In the genomic region with DNA sequence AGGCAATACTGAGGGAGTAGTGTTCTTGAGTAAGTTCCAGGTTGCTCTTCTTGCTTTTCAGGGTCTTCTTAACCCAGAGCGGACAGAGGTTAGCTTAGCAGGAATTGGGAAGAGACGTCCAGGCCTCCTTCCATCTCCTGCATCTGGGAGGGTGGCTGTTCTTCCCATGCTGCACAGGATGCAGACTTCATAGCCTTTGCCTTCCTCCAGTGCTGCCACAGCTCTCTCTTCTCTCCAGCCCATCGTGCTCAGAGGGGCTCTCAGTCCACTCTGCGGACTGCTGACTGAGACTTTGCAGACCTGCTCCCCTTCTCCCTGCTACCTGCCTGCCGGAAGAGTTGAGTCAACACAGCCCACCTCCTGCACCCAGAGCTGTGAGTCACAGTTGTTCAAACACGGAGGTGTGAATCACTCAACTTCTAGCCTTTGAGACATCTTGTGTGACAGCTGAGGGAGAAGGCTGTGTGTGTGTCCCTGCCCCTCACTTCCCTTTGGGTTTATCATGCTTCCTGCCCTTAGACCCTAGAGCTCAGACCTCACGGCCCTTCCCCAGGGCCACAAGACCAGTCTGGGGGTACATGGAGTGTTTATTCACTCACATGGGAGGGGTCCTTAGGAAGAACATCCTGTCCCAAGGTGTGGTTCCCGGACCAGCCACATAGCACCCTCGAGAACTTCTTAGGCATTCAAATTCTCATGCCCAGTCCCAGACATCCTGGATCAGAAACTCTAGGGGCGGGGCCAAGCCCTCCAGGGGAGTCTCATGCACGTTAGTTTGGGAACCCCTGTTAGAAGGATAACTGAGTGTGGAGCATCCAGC, we compare ENCODE assay signal across 11 cellular contexts.
A peak's percentile ranks its signal among the peaks of the same experiment; 100 is the strongest.
DNase-seq lines count a peak whose midpoint lies in the region; ATAC-seq and TF ChIP-seq lines count a peak whose summit lies in the region.
"Had no signal": no experiment of that assay in that cellular context is flagged by ENCODE, and none has a peak within 500 bp of the region (broad histone marks: within the 10 kb centered on the region; RNA-seq: fewer than 3 reads in every experiment).

No MANE protein-coding gene starts in this region.

- H3K27ac Mint-ChIP-seq in activated CD4-positive, alpha-beta T cell treated with anti-CD3 and anti-CD28 coated beads for 36 hours = no peak overlapping the region
- H3K27ac Mint-ChIP-seq in activated CD4-positive, alpha-beta T cell treated with anti-CD3 and anti-CD28 coated beads, Interleukin-2, amount 10 ng/mL, durations not matched to agents 24 days and 14 days = no peak overlapping the region
- no peak overlapping the region for H3K27ac Mint-ChIP-seq in activated T-helper 17 cell treated with anti-CD3 and anti-CD28 coated beads, Interleukin-2, amount 50 U/mL, for 72 hours

- H3K4me3 ChIP-seq in mesendoderm (ENCODE audit: low read length) (no peak overlapping the region), tibial artery (no peak overlapping the region)
- H3K4me3 ChIP-seq: esophagus muscularis mucosa had no signal

- no peak overlapping the region for H2AK5ac ChIP-seq in mesendoderm (ENCODE audit: low read length)

- peak; percentile 80 for DNase-seq in activated CD4-positive, alpha-beta T cell treated with anti-CD3 and anti-CD28 coated beads for 36 hours
- no peak for DNase-seq in activated CD4-positive, alpha-beta T cell treated with anti-CD3 and anti-CD28 coated beads, Interleukin-2, amount 10 ng/mL, durations not matched to agents 24 days and 14 days
- DNase-seq in mesendoderm (peak; percentile 54), tibial artery (no peak), NCI-H187 (lab: John Stamatoyannopoulos, UW) (no peak)
- peak; percentile 64 for DNase-seq in stimulated activated naive CD8-positive, alpha-beta T cell treated with anti-CD3 and anti-CD28 coated beads, Interleukin-15, Interleukin-2, amounts not matched to agents 100 U/mL and 50 U/mL, for 24 hours
- DNase-seq: ACHN, SW 1271 had no signal

- no peaks in the 10 kb centered on the region for H3K9me3 Mint-ChIP-seq in activated CD4-positive, alpha-beta T cell treated with anti-CD3 and anti-CD28 coated beads for 36 hours (ENCODE audit: low read depth)
- H3K9me3 Mint-ChIP-seq in activated CD4-positive, alpha-beta T cell treated with anti-CD3 and anti-CD28 coated beads, Interleukin-2, amount 10 ng/mL, durations not matched to agents 24 days and 14 days = no peaks in the 10 kb centered on the region
- H3K9me3 Mint-ChIP-seq in activated T-helper 17 cell treated with anti-CD3 and anti-CD28 coated beads, Interleukin-2, amount 50 U/mL, for 72 hours = no peaks in the 10 kb centered on the region

- intact Hi-C loops in activated CD4-positive, alpha-beta T cell treated with anti-CD3 and anti-CD28 coated beads for 36 hours (cut with DNase I, micrococcal nuclease) = loop anchor here in 1 of 2 experiments (2.0 kb wide), 2 partner anchors 72 to 100 kb away; no protein-coding TSS in a partner anchor
- intact Hi-C loops in activated CD4-positive, alpha-beta T cell treated with anti-CD3 and anti-CD28 coated beads, Interleukin-2, amount 10 ng/mL, durations not matched to agents 24 days and 14 days (cut with micrococcal nuclease) = no loop called here
- intact Hi-C loops in tibial artery (cut with DNase I; ENCODE audit: low total_unique reads) = no loop called here

- no peaks in the 10 kb centered on the region for H3K79me1 ChIP-seq in mesendoderm (ENCODE audit: low read length)

- CTCF ChIA-PET in activated CD4-positive, alpha-beta T cell treated with anti-CD3 and anti-CD28 coated beads for 36 hours (lab: Charles Lee) = interaction anchor here (0.6 to 1.0 kb wide), 5 partner anchors 11 to 105 kb away, joined by 3 read pairs; no protein-coding TSS in a partner anchor

- H2BK5ac ChIP-seq in mesendoderm (ENCODE audit: low read length) = no peak overlapping the region

- H3K4me1 Mint-ChIP-seq in activated CD4-positive, alpha-beta T cell treated with anti-CD3 and anti-CD28 coated beads for 36 hours = peaks cover 14% of the 10 kb centered on the region
- H3K4me1 Mint-ChIP-seq in activated CD4-positive, alpha-beta T cell treated with anti-CD3 and anti-CD28 coated beads, Interleukin-2, amount 10 ng/mL, durations not matched to agents 24 days and 14 days = peaks cover 5% of the 10 kb centered on the region
- H3K4me1 Mint-ChIP-seq in activated T-helper 17 cell treated with anti-CD3 and anti-CD28 coated beads, Interleukin-2, amount 50 U/mL, for 72 hours = no peaks in the 10 kb centered on the region

- no peaks in the 10 kb centered on the region for H3K36me3 Mint-ChIP-seq in activated CD4-positive, alpha-beta T cell treated with anti-CD3 and anti-CD28 coated beads for 36 hours (ENCODE audit: low read depth)
- H3K36me3 Mint-ChIP-seq in activated CD4-positive, alpha-beta T cell treated with anti-CD3 and anti-CD28 coated beads, Interleukin-2, amount 10 ng/mL, durations not matched to agents 24 days and 14 days (ENCODE audit: low read depth) = no peaks in the 10 kb centered on the region
- no peaks in the 10 kb centered on the region for H3K36me3 Mint-ChIP-seq in activated T-helper 17 cell treated with anti-CD3 and anti-CD28 coated beads, Interleukin-2, amount 50 U/mL, for 72 hours (ENCODE audit: low read depth)

- peaks cover 0 to 7% (median 0%) of the 10 kb centered on the region in 3 donors for H3K9me3 ChIP-seq in tibial artery

- no peak overlapping the region for H3K4me3 Mint-ChIP-seq in activated CD4-positive, alpha-beta T cell treated with anti-CD3 and anti-CD28 coated beads for 36 hours
- H3K4me3 Mint-ChIP-seq in activated CD4-positive, alpha-beta T cell treated with anti-CD3 and anti-CD28 coated beads, Interleukin-2, amount 10 ng/mL, durations not matched to agents 24 days and 14 days = no peak overlapping the region
- no peak overlapping the region for H3K4me3 Mint-ChIP-seq in activated T-helper 17 cell treated with anti-CD3 and anti-CD28 coated beads, Interleukin-2, amount 50 U/mL, for 72 hours

- no peak overlapping the region for H3K4me2 ChIP-seq in mesendoderm (ENCODE audit: low read length)

- H3K4me1 ChIP-seq in mesendoderm (ENCODE audit: control insufficient read depth, low read depth, low read length) (no peaks in the 10 kb centered on the region), tibial artery (no peaks in the 10 kb centered on the region)
- H3K4me1 ChIP-seq: esophagus muscularis mucosa had no signal

- peak; percentile 100 for ATAC-seq in activated CD4-positive, alpha-beta T cell treated with anti-CD3 and anti-CD28 coated beads for 36 hours
- peak; percentile 99 for ATAC-seq in activated T-helper 17 cell treated with anti-CD3 and anti-CD28 coated beads, Interleukin-2, amount 50 U/mL, for 72 hours (replicated peaks)
- ATAC-seq in stimulated activated naive CD8-positive, alpha-beta T cell treated with anti-CD3 and anti-CD28 coated beads, Interleukin-15, Interleukin-2, amounts not matched to agents 100 U/mL and 50 U/mL, for 24 hours = peak; percentile 97
- ATAC-seq in GM19324 (IDR thresholded peaks at IDR 0.05; ENCODE audit: low FRiP score, unreplicated experiment) = no peak

- H3K9ac ChIP-seq in mesendoderm (ENCODE audit: low read length) = no peak overlapping the region

- no peak overlapping the region for H4K5ac ChIP-seq in mesendoderm (ENCODE audit: low read length)

- no peak overlapping the region for H2BK120ac ChIP-seq in mesendoderm (ENCODE audit: low read depth, low read length)

- WGBS in mesendoderm (ENCODE audit: extremely low coverage, insufficient coverage, low lambda C conversion rate) = no CpG with 5 or more reads among the region's 11 CpGs

- no peak overlapping the region for H3K18ac ChIP-seq in mesendoderm (ENCODE audit: low read length)

- no peaks in the 10 kb centered on the region for H3K79me2 ChIP-seq in mesendoderm (ENCODE audit: control insufficient read depth, insufficient read depth, low read length)

- no peak for TF ChIP-seq CTCF in tibial artery (IDR thresholded peaks at IDR 0.05)

- H3K56ac ChIP-seq in mesendoderm (ENCODE audit: low read length) = no peak overlapping the region

- H3K27me3 ChIP-seq in mesendoderm (ENCODE audit: insufficient read depth, low read length, poor library complexity) = no peaks in the 10 kb centered on the region
- H3K27me3 ChIP-seq in tibial artery = peaks cover 0 to 2% of the 10 kb centered on the region in 2 donors

- H3K23ac ChIP-seq in mesendoderm (ENCODE audit: low read length) = no peak overlapping the region

- H3K27ac ChIP-seq in mesendoderm (ENCODE audit: low read depth, low read length) (no peak overlapping the region), tibial artery (no peak overlapping the region)
- H3K27ac ChIP-seq: esophagus muscularis mucosa had no signal

- no peak overlapping the region for H4K8ac ChIP-seq in mesendoderm (ENCODE audit: low read depth, low read length)

- H2BK15ac ChIP-seq in mesendoderm (replicated peaks; ENCODE audit: low read depth) = no peak overlapping the region

- POLR2A ChIA-PET in activated CD4-positive, alpha-beta T cell treated with anti-CD3 and anti-CD28 coated beads for 36 hours (lab: Charles Lee) = no interaction called here

- H3K4ac ChIP-seq in mesendoderm (ENCODE audit: low read depth, low read length) = no peak overlapping the region

- peaks cover 6% of the 10 kb centered on the region for H3K27me3 Mint-ChIP-seq in activated CD4-positive, alpha-beta T cell treated with anti-CD3 and anti-CD28 coated beads for 36 hours
- H3K27me3 Mint-ChIP-seq in activated CD4-positive, alpha-beta T cell treated with anti-CD3 and anti-CD28 coated beads, Interleukin-2, amount 10 ng/mL, durations not matched to agents 24 days and 14 days = peaks cover 15% of the 10 kb centered on the region
- peaks cover 5% of the 10 kb centered on the region for H3K27me3 Mint-ChIP-seq in activated T-helper 17 cell treated with anti-CD3 and anti-CD28 coated beads, Interleukin-2, amount 50 U/mL, for 72 hours

- H3K36me3 ChIP-seq in mesendoderm (ENCODE audit: control insufficient read depth, insufficient read depth, low read length) (no peaks in the 10 kb centered on the region), tibial artery (no peaks in the 10 kb centered on the region)
- H3K36me3 ChIP-seq: esophagus muscularis mucosa had no signal

Comparison
In these comparisons a context has a peak if more than half of its experiments do, and no peak if none do; other contexts are left out.
1. DNase-seq: peak in activated CD4-positive, alpha-beta T cell treated with anti-CD3 and anti-CD28 coated beads for 36 hours (single experiment), mesendoderm (single experiment) and stimulated activated naive CD8-positive, alpha-beta T cell treated with anti-CD3 and anti-CD28 coated beads, Interleukin-15, Interleukin-2, amounts not matched to agents 100 U/mL and 50 U/mL, for 24 hours (single experiment); none in activated CD4-positive, alpha-beta T cell treated with anti-CD3 and anti-CD28 coated beads, Interleukin-2, amount 10 ng/mL, durations not matched to agents 24 days and 14 days (single experiment), tibial artery (0 of 2) and NCI-H187 (0 of 2).